ENCODE assay signal across 22 cellular contexts in the genomic region with DNA sequence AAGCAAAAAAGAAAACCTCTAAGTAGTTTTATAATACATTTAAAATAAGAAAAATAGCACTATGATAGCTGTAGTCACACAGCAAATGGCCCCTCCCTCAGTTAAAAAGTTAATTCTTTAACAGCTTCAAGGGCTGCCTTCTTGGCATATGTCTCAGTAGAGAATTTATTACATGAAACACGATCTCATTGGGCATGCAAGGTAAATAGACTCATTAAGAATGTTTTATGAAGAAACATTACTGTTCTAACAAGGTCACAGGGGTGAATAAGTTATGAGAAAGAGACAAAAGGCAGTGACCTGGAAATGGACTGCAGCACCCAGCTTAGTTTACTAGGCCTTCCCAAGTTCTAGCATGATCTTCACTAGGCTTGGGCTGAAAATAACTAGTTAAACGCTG.
A peak's percentile ranks its signal among the peaks of the same experiment; 100 is the strongest.
DNase-seq lines count a peak whose midpoint lies in the region; ATAC-seq, FAIRE-seq and TF ChIP-seq lines count a peak whose summit lies in the region.
"Had no signal": no experiment of that assay in that cellular context is flagged by ENCODE, and none has a peak within 500 bp of the region (broad histone marks: within the 10 kb centered on the region; RNA-seq: fewer than 3 reads in every experiment).

No MANE protein-coding gene starts in this region.

- H3K4me1 ChIP-seq in liver (ENCODE audit: control insufficient read depth in 4 of 4, insufficient read depth in 4 of 4, low read length in 3 of 4) (peaks cover 0 to 7% (median under 1%) of the 10 kb centered on the region in 4 donors), HepG2 (ENCODE audit: insufficient read depth, low read length) (no peaks in the 10 kb centered on the region), left lung (no peaks in the 10 kb centered on the region)
- H3K4me1 ChIP-seq: A549 had no signal

- H3K4me3 ChIP-seq in liver (ENCODE audit: low read depth in 1 of 3, low read length in 3 of 3) (no peak overlapping the region), HepG2 (replicated peaks in 1 of 3; ENCODE audit: insufficient read depth in 1 of 3, low read depth in 2 of 3, low read length in 3 of 3) (no peak overlapping the region), left lung (no peak overlapping the region)
- H3K4me3 ChIP-seq: A549, GM23248 had no signal

- 52% methylated on average over 2 of the region's 2 CpGs for WGBS in liver
- 18% methylated on average over 2 of the region's 2 CpGs for whole genome bisulfite sequencing in HepG2 (ENCODE audit: low lambda C conversion rate)

- no peaks in the 10 kb centered on the region for H3K27me3 Mint-ChIP-seq in WTC11 (ENCODE audit: low read depth)

- no peaks in the 10 kb centered on the region for H3K36me3 ChIP-seq in liver (ENCODE audit: control insufficient read depth in 4 of 4, insufficient read depth in 3 of 4, low read depth in 1 of 4, low read length in 3 of 4)
- H3K36me3 ChIP-seq in HepG2 (replicated peaks in 1 of 2; ENCODE audit: control insufficient read depth in 1 of 2, insufficient read depth in 2 of 2, low read length in 2 of 2) = no peaks in the 10 kb centered on the region
- H3K36me3 ChIP-seq in left lung = no peaks in the 10 kb centered on the region

- H3K27ac ChIP-seq in liver (ENCODE audit: low read depth in 1 of 2, low read length in 2 of 2) = no peak overlapping the region
- H3K27ac ChIP-seq in HepG2 (ENCODE audit: extremely low read length, insufficient read depth, low read length) = no peak overlapping the region
- H3K27ac ChIP-seq in left lung = no peak overlapping the region
- H3K27ac ChIP-seq: A549, GM23248, KMS-11 had no signal

- no peak for TF ChIP-seq RAD21 in liver (IDR thresholded peaks at IDR 0.05)
- no peak for TF ChIP-seq RAD21 in HepG2 (CRISPR knock-in tag; IDR thresholded peaks at IDR 0.05)

- H3K4me3 Mint-ChIP-seq in WTC11 = no peak overlapping the region
- H3K4me3 Mint-ChIP-seq: CD14-positive monocyte had no signal

- H3K27me3 ChIP-seq in liver (ENCODE audit: control insufficient read depth in 4 of 4, insufficient read depth in 4 of 4, low read length in 3 of 4) (no peaks in the 10 kb centered on the region), HepG2 (ENCODE audit: control insufficient read depth in 1 of 2, insufficient read depth in 2 of 2, low read length in 2 of 2) (no peaks in the 10 kb centered on the region; a peak in 1 of 5 replicates), left lung (no peaks in the 10 kb centered on the region)

- TF ChIP-seq EP300 in HepG2 (IDR thresholded peaks at IDR 0.05; ENCODE audit: low read depth in 2 of 2, low read length in 2 of 2) (no peak), HepG2 (CRISPR knock-in tag; IDR thresholded peaks at IDR 0.05; ENCODE audit: borderline replicate concordance) (no peak)

- 0 out of 2 replicates have a peak overlapping the region, but pooled peaks have one; percentile 45 for H3K27ac Mint-ChIP-seq in WTC11
- H3K27ac Mint-ChIP-seq: CD14-positive monocyte had no signal

- no peak for TF ChIP-seq POLR2A in HepG2 (IDR thresholded peaks at IDR 0.05; ENCODE audit: insufficient read depth in 1 of 2, low read depth in 2 of 2, low read length in 2 of 2)

- no peaks in the 10 kb centered on the region for H4K20me1 ChIP-seq in HepG2 (ENCODE audit: insufficient read depth, low read length)

- H3K36me3 Mint-ChIP-seq in WTC11 = no peaks in the 10 kb centered on the region
- H3K36me3 Mint-ChIP-seq: CD14-positive monocyte had no signal

- no peak overlapping the region for H3K9ac ChIP-seq in liver (ENCODE audit: low read depth in 1 of 2, low read length in 2 of 2)
- no peak overlapping the region for H3K9ac ChIP-seq in HepG2 (ENCODE audit: insufficient read depth, low read depth, low read length)
- H3K9ac ChIP-seq: GM23248, KMS-11, SK-N-SH had no signal

- H3K9me3 ChIP-seq in liver (ENCODE audit: control insufficient read depth in 4 of 4, low read length in 3 of 4) = no peaks in the 10 kb centered on the region
- no peaks in the 10 kb centered on the region for H3K9me3 ChIP-seq in HepG2 (ENCODE audit: low read length)
- H3K9me3 ChIP-seq in left lung = no peaks in the 10 kb centered on the region
- H3K9me3 ChIP-seq: A549, SK-N-SH had no signal

- CTCF ChIA-PET in HepG2 (lab: Yijun Ruan, JAX; ENCODE audit: low intra/inter-chr PET ratio, low total read pairs) = no interaction called here
- CTCF ChIA-PET in WTC11 (lab: Charles Lee) = no interaction called here

- intact Hi-C loops in HepG2 (cut with micrococcal nuclease; ENCODE audit: unreplicated experiment) = no loop called here
- intact Hi-C loops in left lung (cut with DNase I) = no loop called here

- peaks cover 20% of the 10 kb centered on the region for H3K4me1 Mint-ChIP-seq in WTC11
- H3K4me1 Mint-ChIP-seq: CD14-positive monocyte had no signal

- no peak for FAIRE-seq in HepG2 (lab: Jason Lieb, UNC)
- FAIRE-seq: A549, G401.6, GM12891 had no signal

- no peaks in the 10 kb centered on the region for H3K79me2 ChIP-seq in HepG2 (ENCODE audit: insufficient read depth, low read length)

- TF ChIP-seq CTCF in liver (IDR thresholded peaks at IDR 0.05; ENCODE audit: low read depth, low read length, missing input control) (no peak), HepG2 (CRISPR knock-in tag; IDR thresholded peaks at IDR 0.05) (no peak), WTC11 (IDR thresholded peaks at IDR 0.05) (no peak), left lung (IDR thresholded peaks at IDR 0.05) (no peak)

- H3K4me2 ChIP-seq in HepG2 (ENCODE audit: low read depth, low read length) = no peak overlapping the region
- H3K4me2 ChIP-seq: A549, KMS-11, SK-N-SH had no signal

- ATAC-seq in HepG2 (no peak), WTC11 (no peak), left lung (peak; percentile 54), GM19023 (IDR thresholded peaks at IDR 0.05; ENCODE audit: unreplicated experiment) (no peak), GM18861 (IDR thresholded peaks at IDR 0.05; ENCODE audit: unreplicated experiment) (no peak)
- ATAC-seq: A549, HCT116 had no signal

- POLR2A ChIA-PET in HepG2 (lab: Yijun Ruan, JAX) = no interaction called here
- POLR2A ChIA-PET in WTC11 (lab: Charles Lee) = interaction anchor here (0.5 kb wide), 1 partner anchor 29 kb away, joined by 3 read pairs; no protein-coding TSS in a partner anchor

- no TSS peak for BruUV-seq in HepG2 (replicated peaks; lab: Mats Ljungman, UMichigan)

- H2AFZ ChIP-seq in HepG2 (ENCODE audit: low read length) = no peak overlapping the region
- H2AFZ ChIP-seq: GM23248 had no signal

- in situ Hi-C loops in HepG2 (cut with HindIII; ENCODE audit: extremely low pct_ligation_motif_present, low pct_unique_long_range_greater_than_20kb) = no loop called here

- no peaks in the 10 kb centered on the region for H3K9me3 Mint-ChIP-seq in WTC11
- H3K9me3 Mint-ChIP-seq: CD14-positive monocyte had no signal

- no peak for DNase-seq in HepG2 (ENCODE audit: low spot score)
- no peak for DNase-seq in WTC11 (ENCODE audit: low spot score)
- DNase-seq in left lung = no peak
- no peak for DNase-seq in T-helper 1 cell
- DNase-seq in globus pallidus (ENCODE audit: low spot score) = no peak
- DNase-seq: COR-L47, DMS79 treated with DMSO at 0.1 percent for 48 hours, GM23248, NCI-H1930, NCI-H2227 treated with DMSO at 0.1 percent for 48 hours, NCI-H526, Right ventricle myocardium superior, SK-N-SH had no signal

TF ChIP-seq in liver, 16 proteins besides CTCF, POLR2A, EP300 and RAD21:
- TF ChIP-seq YY1 (IDR thresholded peaks at IDR 0.05) (no peak), NR2F2 (IDR thresholded peaks at IDR 0.05) (peak; percentile 18)
TF ChIP-seq in liver: peak in this region for 1.

TF ChIP-seq in HepG2, 621 proteins besides CTCF, POLR2A, EP300 and RAD21 (continues in another document):
- TF ChIP-seq HNRNPL (IDR thresholded peaks at IDR 0.05; ENCODE audit: low read depth, low read length) = no peak
- no peak for TF ChIP-seq U2AF2 (IDR thresholded peaks at IDR 0.05; ENCODE audit: low read depth, low read length)
- TF ChIP-seq, protein P1, sequence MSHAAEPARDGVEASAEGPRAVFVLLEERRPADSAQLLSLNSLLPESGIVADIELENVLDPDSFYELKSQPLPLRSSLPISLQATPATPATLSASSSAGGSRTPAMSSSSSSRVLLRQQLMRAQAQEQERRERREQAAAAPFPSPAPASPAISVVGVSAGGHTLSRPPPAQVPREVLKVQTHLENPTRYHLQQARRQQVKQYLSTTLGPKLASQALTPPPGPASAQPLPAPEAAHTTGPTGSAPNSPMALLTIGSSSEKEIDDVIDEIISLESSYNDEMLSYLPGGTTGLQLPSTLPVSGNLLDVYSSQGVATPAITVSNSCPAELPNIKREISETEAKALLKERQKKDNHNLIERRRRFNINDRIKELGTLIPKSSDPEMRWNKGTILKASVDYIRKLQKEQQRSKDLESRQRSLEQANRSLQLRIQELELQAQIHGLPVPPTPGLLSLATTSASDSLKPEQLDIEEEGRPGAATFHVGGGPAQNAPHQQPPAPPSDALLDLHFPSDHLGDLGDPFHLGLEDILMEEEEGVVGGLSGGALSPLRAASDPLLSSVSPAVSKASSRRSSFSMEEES (CRISPR knock-in tag; IDR thresholded peaks at IDR 0.05) = no peak
- no peak for TF ChIP-seq ETV6 (CRISPR knock-in tag; conservative IDR thresholded peaks at IDR 0.05)

TF ChIP-seq in WTC11, 78 proteins besides CTCF, POLR2A, EP300 and RAD21:
- TF ChIP-seq GTF2I (CRISPR knock-in tag; conservative IDR thresholded peaks at IDR 0.05) = no peak
- TF ChIP-seq ZNF281 (CRISPR knock-in tag; IDR thresholded peaks at IDR 0.05) = no peak
- TF ChIP-seq SP1 (CRISPR knock-in tag; conservative IDR thresholded peaks at IDR 0.05) = no peak
- TF ChIP-seq RELA (CRISPR knock-in tag; IDR thresholded peaks at IDR 0.05; ENCODE audit: borderline replicate concordance) = no peak
TF ChIP-seq in WTC11: peak in this region for 0.
